Comparison of ENCODE assay signal across 1 cellular context in the genomic region with DNA sequence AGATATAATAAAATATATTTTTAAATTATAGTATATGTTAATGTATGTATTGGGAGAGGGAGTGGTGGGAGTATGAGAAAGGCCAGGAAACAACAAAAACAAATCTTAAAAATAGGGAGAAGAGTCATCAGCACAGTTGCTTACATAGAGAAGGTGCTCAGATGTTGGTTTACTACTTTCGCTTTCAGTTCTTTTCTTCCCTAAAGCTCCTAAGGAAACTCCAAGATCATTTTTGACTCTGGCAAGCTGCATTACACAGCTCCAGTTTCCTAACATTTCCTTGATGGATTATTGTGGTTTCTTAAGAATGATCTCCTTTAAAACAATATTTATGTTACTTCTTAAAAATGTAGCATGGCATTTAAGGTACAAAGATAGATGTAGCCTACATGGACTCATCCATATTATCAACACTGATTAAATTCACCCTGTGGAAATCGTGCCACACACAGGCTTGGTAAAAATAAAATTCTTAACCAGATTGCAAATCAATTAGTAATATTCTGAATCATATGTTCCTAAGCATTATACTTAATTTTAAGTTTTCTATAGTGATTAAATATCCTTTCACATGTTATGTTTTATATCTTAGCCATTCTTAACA.
TF ChIP-seq lines count a peak whose summit lies in the region.

No MANE protein-coding gene starts in this region.

TF ChIP-seq in SK-N-SH, 30 proteins besides CTCF, POLR2A, EP300 and RAD21 (continued from another document):
- TF ChIP-seq, protein P1, sequence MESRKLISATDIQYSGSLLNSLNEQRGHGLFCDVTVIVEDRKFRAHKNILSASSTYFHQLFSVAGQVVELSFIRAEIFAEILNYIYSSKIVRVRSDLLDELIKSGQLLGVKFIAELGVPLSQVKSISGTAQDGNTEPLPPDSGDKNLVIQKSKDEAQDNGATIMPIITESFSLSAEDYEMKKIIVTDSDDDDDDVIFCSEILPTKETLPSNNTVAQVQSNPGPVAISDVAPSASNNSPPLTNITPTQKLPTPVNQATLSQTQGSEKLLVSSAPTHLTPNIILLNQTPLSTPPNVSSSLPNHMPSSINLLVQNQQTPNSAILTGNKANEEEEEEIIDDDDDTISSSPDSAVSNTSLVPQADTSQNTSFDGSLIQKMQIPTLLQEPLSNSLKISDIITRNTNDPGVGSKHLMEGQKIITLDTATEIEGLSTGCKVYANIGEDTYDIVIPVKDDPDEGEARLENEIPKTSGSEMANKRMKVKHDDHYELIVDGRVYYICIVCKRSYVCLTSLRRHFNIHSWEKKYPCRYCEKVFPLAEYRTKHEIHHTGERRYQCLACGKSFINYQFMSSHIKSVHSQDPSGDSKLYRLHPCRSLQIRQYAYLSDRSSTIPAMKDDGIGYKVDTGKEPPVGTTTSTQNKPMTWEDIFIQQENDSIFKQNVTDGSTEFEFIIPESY (IDR thresholded peaks at IDR 0.05; ENCODE audit: borderline replicate concordance, low read depth) = no peak
- no peak for TF ChIP-seq SIN3A (IDR thresholded peaks at IDR 0.05; ENCODE audit: borderline replicate concordance, low read depth, low read length)
- TF ChIP-seq, protein P2, sequence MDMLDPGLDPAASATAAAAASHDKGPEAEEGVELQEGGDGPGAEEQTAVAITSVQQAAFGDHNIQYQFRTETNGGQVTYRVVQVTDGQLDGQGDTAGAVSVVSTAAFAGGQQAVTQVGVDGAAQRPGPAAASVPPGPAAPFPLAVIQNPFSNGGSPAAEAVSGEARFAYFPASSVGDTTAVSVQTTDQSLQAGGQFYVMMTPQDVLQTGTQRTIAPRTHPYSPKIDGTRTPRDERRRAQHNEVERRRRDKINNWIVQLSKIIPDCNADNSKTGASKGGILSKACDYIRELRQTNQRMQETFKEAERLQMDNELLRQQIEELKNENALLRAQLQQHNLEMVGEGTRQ (IDR thresholded peaks at IDR 0.05; ENCODE audit: borderline replicate concordance, low read depth, low read length) = no peak
- TF ChIP-seq, protein P3, sequence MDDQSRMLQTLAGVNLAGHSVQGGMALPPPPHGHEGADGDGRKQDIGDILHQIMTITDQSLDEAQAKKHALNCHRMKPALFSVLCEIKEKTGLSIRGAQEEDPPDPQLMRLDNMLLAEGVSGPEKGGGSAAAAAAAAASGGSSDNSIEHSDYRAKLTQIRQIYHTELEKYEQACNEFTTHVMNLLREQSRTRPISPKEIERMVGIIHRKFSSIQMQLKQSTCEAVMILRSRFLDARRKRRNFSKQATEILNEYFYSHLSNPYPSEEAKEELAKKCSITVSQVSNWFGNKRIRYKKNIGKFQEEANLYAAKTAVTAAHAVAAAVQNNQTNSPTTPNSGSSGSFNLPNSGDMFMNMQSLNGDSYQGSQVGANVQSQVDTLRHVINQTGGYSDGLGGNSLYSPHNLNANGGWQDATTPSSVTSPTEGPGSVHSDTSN (IDR thresholded peaks at IDR 0.05) = no peak
- TF ChIP-seq, protein P4, sequence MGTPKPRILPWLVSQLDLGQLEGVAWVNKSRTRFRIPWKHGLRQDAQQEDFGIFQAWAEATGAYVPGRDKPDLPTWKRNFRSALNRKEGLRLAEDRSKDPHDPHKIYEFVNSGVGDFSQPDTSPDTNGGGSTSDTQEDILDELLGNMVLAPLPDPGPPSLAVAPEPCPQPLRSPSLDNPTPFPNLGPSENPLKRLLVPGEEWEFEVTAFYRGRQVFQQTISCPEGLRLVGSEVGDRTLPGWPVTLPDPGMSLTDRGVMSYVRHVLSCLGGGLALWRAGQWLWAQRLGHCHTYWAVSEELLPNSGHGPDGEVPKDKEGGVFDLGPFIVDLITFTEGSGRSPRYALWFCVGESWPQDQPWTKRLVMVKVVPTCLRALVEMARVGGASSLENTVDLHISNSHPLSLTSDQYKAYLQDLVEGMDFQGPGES (IDR thresholded peaks at IDR 0.05; ENCODE audit: low read depth, low read length) = no peak
- no peak for TF ChIP-seq TCF12 (IDR thresholded peaks at IDR 0.05)
- no peak for TF ChIP-seq FOXM1 (IDR thresholded peaks at IDR 0.05; ENCODE audit: low read depth)
- TF ChIP-seq GABPA (IDR thresholded peaks at IDR 0.05; ENCODE audit: low read depth) = no peak
- TF ChIP-seq NRF1 (IDR thresholded peaks at IDR 0.05; ENCODE audit: low read depth, low read length) = no peak
- TF ChIP-seq MXI1 (IDR thresholded peaks at IDR 0.05; ENCODE audit: low read depth, low read length) = no peak
- no peak for TF ChIP-seq RFX5 (IDR thresholded peaks at IDR 0.05; ENCODE audit: low read length)
- no peak for TF ChIP-seq TEAD4 (IDR thresholded peaks at IDR 0.05; ENCODE audit: borderline replicate concordance, insufficient read depth)
- TF ChIP-seq GATA2 (CRISPR knock-in tag; IDR thresholded peaks at IDR 0.05) = no peak
- TF ChIP-seq ELF1 (IDR thresholded peaks at IDR 0.05) = no peak
